8 cellular contexts compared by ENCODE assay signal in genomic region chr5:151063590-151063989, GRCh38. TPM values are rescaled to one million over a fixed set of nuclear protein-coding genes. Genes with fewer than 3 reads are reported as not detected.
A peak's percentile ranks its signal among the peaks of the same experiment; 100 is the strongest.
DNase-seq lines count a peak whose midpoint lies in the region; ATAC-seq and TF ChIP-seq lines count a peak whose summit lies in the region.

No MANE protein-coding gene starts in this region.

- H3K4me1 ChIP-seq in hepatocyte (ENCODE audit: insufficient read depth): peaks cover 13% of the 10 kb centered on the region

- H4K20me1 ChIP-seq in hepatocyte (ENCODE audit: insufficient read depth, poor library complexity, severe bottlenecking): peaks cover 27% of the 10 kb centered on the region

- no peak overlapping the region for H2AFZ ChIP-seq in hepatocyte

- TF ChIP-seq CTCF in hepatocyte (IDR thresholded peaks at IDR 0.05; ENCODE audit: poor library complexity): no peak

- peak overlapping the region; percentile 51 for H3K27ac ChIP-seq in hepatocyte

- no peak overlapping the region for H3K4me3 ChIP-seq in hepatocyte

- no peak for ATAC-seq in stimulated activated memory B cell treated with anti-CD40 and anti-IgM and Interleukin-4, amounts not matched to agents 10 μg/mL and 1 μg/mL and 100 μg/mL, for 72 hours
- no peak for ATAC-seq in GM18498 (IDR thresholded peaks at IDR 0.05; ENCODE audit: unreplicated experiment)

- WGBS in hepatocyte (ENCODE audit: low lambda C conversion rate, missing lambda C conversion rate): 90% methylated on average over 12 of the region's 12 CpGs

- no peaks in the 10 kb centered on the region for H3K27me3 ChIP-seq in hepatocyte

- no peak overlapping the region for H3K4me3 Mint-ChIP-seq in IgD-negative memory B cell
- peak overlapping the region; percentile 20 for H3K4me3 Mint-ChIP-seq in activated T-helper 2 cell treated with anti-CD3 and anti-CD28 coated beads, Interferon-gamma antibody, Interleukin-2, Interleukin-4, amounts not matched to agents 10 μg/mL and 5 μg/mL and 100 μg/mL, durations not matched to agents 14 hours and 24 hours and 36 hours (ENCODE audit: low read depth)
- H3K4me3 Mint-ChIP-seq in stimulated activated memory B cell treated with anti-CD40 and anti-IgM and Interleukin-4, amounts not matched to agents 10 μg/mL and 1 μg/mL and 100 μg/mL, for 72 hours: peak overlapping the region; percentile 18

- H3K9me2 ChIP-seq in hepatocyte (replicated peaks; ENCODE audit: insufficient read depth): no peaks in the 10 kb centered on the region

- no peaks in the 10 kb centered on the region for H3K27me3 Mint-ChIP-seq in IgD-negative memory B cell
- H3K27me3 Mint-ChIP-seq in activated T-helper 2 cell treated with anti-CD3 and anti-CD28 coated beads, Interferon-gamma antibody, Interleukin-2, Interleukin-4, amounts not matched to agents 10 μg/mL and 5 μg/mL and 100 μg/mL, durations not matched to agents 14 hours and 24 hours and 36 hours (ENCODE audit: low read depth): no peaks in the 10 kb centered on the region
- H3K27me3 Mint-ChIP-seq in stimulated activated memory B cell treated with anti-CD40 and anti-IgM and Interleukin-4, amounts not matched to agents 10 μg/mL and 1 μg/mL and 100 μg/mL, for 72 hours: no peaks in the 10 kb centered on the region

- DNase-seq in activated T-helper 2 cell treated with anti-CD3 and anti-CD28 coated beads, Interferon-gamma antibody, Interleukin-2, Interleukin-4, amounts not matched to agents 10 μg/mL and 5 μg/mL and 100 μg/mL, durations not matched to agents 14 hours and 24 hours and 36 hours (ENCODE audit: low spot score): no peak
- DNase-seq in hepatocyte (ENCODE audit: low spot score) (no peak), NCI-H69 (lab: John Stamatoyannopoulos, UW) (no peak), NCI-H1092 (lab: John Stamatoyannopoulos, UW) (no peak), HUDEP-2 (lab: John Stamatoyannopoulos, UW; ENCODE audit: unreplicated experiment in 76 of 76) (no peak)

- no peak overlapping the region for H3K4me2 ChIP-seq in hepatocyte

- H3K36me3 ChIP-seq in hepatocyte (replicated peaks; ENCODE audit: insufficient read depth, low read depth): no peaks in the 10 kb centered on the region

- peaks cover 56 to 62% (median 59%) of the 10 kb centered on the region in 3 donors for H3K4me1 Mint-ChIP-seq in IgD-negative memory B cell
- H3K4me1 Mint-ChIP-seq in activated T-helper 2 cell treated with anti-CD3 and anti-CD28 coated beads, Interferon-gamma antibody, Interleukin-2, Interleukin-4, amounts not matched to agents 10 μg/mL and 5 μg/mL and 100 μg/mL, durations not matched to agents 14 hours and 24 hours and 36 hours (ENCODE audit: low read depth): peaks cover 84% of the 10 kb centered on the region
- H3K4me1 Mint-ChIP-seq in stimulated activated memory B cell treated with anti-CD40 and anti-IgM and Interleukin-4, amounts not matched to agents 10 μg/mL and 1 μg/mL and 100 μg/mL, for 72 hours: peaks cover 100% of the 10 kb centered on the region

- H3K36me3 Mint-ChIP-seq in IgD-negative memory B cell: peaks cover 6% of the 10 kb centered on the region
- peaks cover 98% of the 10 kb centered on the region for H3K36me3 Mint-ChIP-seq in activated T-helper 2 cell treated with anti-CD3 and anti-CD28 coated beads, Interferon-gamma antibody, Interleukin-2, Interleukin-4, amounts not matched to agents 10 μg/mL and 5 μg/mL and 100 μg/mL, durations not matched to agents 14 hours and 24 hours and 36 hours (ENCODE audit: low read depth)
- H3K36me3 Mint-ChIP-seq in stimulated activated memory B cell treated with anti-CD40 and anti-IgM and Interleukin-4, amounts not matched to agents 10 μg/mL and 1 μg/mL and 100 μg/mL, for 72 hours: peaks cover 88% of the 10 kb centered on the region

- H3K9me3 Mint-ChIP-seq in IgD-negative memory B cell: peaks cover 0 to 2% (median 0%) of the 10 kb centered on the region in 3 donors
- no peaks in the 10 kb centered on the region for H3K9me3 Mint-ChIP-seq in activated T-helper 2 cell treated with anti-CD3 and anti-CD28 coated beads, Interferon-gamma antibody, Interleukin-2, Interleukin-4, amounts not matched to agents 10 μg/mL and 5 μg/mL and 100 μg/mL, durations not matched to agents 14 hours and 24 hours and 36 hours
- H3K9me3 Mint-ChIP-seq in stimulated activated memory B cell treated with anti-CD40 and anti-IgM and Interleukin-4, amounts not matched to agents 10 μg/mL and 1 μg/mL and 100 μg/mL, for 72 hours: no peaks in the 10 kb centered on the region

- H3K27ac Mint-ChIP-seq in IgD-negative memory B cell: peak overlapping the region in 2 of 3 donors; percentile 36 to 86
- peak overlapping the region; percentile 89 for H3K27ac Mint-ChIP-seq in activated T-helper 2 cell treated with anti-CD3 and anti-CD28 coated beads, Interferon-gamma antibody, Interleukin-2, Interleukin-4, amounts not matched to agents 10 μg/mL and 5 μg/mL and 100 μg/mL, durations not matched to agents 14 hours and 24 hours and 36 hours
- H3K27ac Mint-ChIP-seq in stimulated activated memory B cell treated with anti-CD40 and anti-IgM and Interleukin-4, amounts not matched to agents 10 μg/mL and 1 μg/mL and 100 μg/mL, for 72 hours: peak overlapping the region; percentile 88

- no peaks in the 10 kb centered on the region for H3K9me3 ChIP-seq in hepatocyte (ENCODE audit: low read depth)

- intact Hi-C loops in activated T-helper 2 cell treated with anti-CD3 and anti-CD28 coated beads, Interferon-gamma antibody, Interleukin-2, Interleukin-4, amounts not matched to agents 10 μg/mL and 5 μg/mL and 100 μg/mL, durations not matched to agents 14 hours and 24 hours and 36 hours (cut with micrococcal nuclease): no loop called here

- H3K79me2 ChIP-seq in hepatocyte: peaks cover 58% of the 10 kb centered on the region

RNA-seq across cellular contexts. Expression of gene TNIP1, which starts 17.2 kb away (rescaled TPM):
- polyA plus RNA-seq in IgD-negative memory B cell (78.3 TPM), hepatocyte (48.0 and 57.0 TPM in 2 replicates)
- 473 and 477 TPM in 2 replicates for total RNA-seq in activated T-helper 2 cell treated with anti-CD3 and anti-CD28 coated beads, Interferon-gamma antibody, Interleukin-2, Interleukin-4, amounts not matched to agents 10 μg/mL and 5 μg/mL and 100 μg/mL, durations not matched to agents 14 hours and 24 hours and 36 hours
- total RNA-seq in hepatocyte: 54.3 and 64.6 TPM in 2 replicates

RNA-seq across cellular contexts. Expression of gene GPX3, which starts 43.2 kb away (rescaled TPM):
- polyA plus RNA-seq in IgD-negative memory B cell (2.8 TPM), hepatocyte (66.2 and 69.9 TPM in 2 replicates)
- total RNA-seq in activated T-helper 2 cell treated with anti-CD3 and anti-CD28 coated beads, Interferon-gamma antibody, Interleukin-2, Interleukin-4, amounts not matched to agents 10 μg/mL and 5 μg/mL and 100 μg/mL, durations not matched to agents 14 hours and 24 hours and 36 hours: 0.46 TPM in 1 of 2 replicates, not detected in the other
- 40.9 and 58.6 TPM in 2 replicates for total RNA-seq in hepatocyte

Comparison
In these comparisons a context has a peak if more than half of its experiments do, and no peak if none do; other contexts are left out.
1. H3K4me3 Mint-ChIP-seq: peak in activated T-helper 2 cell treated with anti-CD3 and anti-CD28 coated beads, Interferon-gamma antibody, Interleukin-2, Interleukin-4, amounts not matched to agents 10 μg/mL and 5 μg/mL and 100 μg/mL, durations not matched to agents 14 hours and 24 hours and 36 hours (single experiment) and stimulated activated memory B cell treated with anti-CD40 and anti-IgM and Interleukin-4, amounts not matched to agents 10 μg/mL and 1 μg/mL and 100 μg/mL, for 72 hours (single experiment); none in IgD-negative memory B cell (0 of 4).
2. RNA of gene GPX3, which starts 43.2 kb away (total RNA-seq): 40.9 to 58.6 TPM in hepatocyte; 0.46 TPM in activated T-helper 2 cell treated with anti-CD3 and anti-CD28 coated beads, Interferon-gamma antibody, Interleukin-2, Interleukin-4, amounts not matched to agents 10 μg/mL and 5 μg/mL and 100 μg/mL, durations not matched to agents 14 hours and 24 hours and 36 hours; every median in the first group is over 10 times any median in the second.
3. Peak in every context shown above with its lines, with median percentiles within 50 percentile points of each other: H3K27ac Mint-ChIP-seq.